In genomic region chr3:106428565-106428994, GRCh38 we compare ENCODE assay signal across 10 cellular contexts.
DNase-seq lines count a peak whose midpoint lies in the region; TF ChIP-seq lines count a peak whose summit lies in the region.
"Had no signal": no experiment of that assay in that cellular context is flagged by ENCODE, and none has a peak within 500 bp of the region (broad histone marks: within the 10 kb centered on the region; RNA-seq: fewer than 3 reads in every experiment).

No MANE protein-coding gene starts in this region.

- TF ChIP-seq CTCF in AG10803 (conservative IDR thresholded peaks at IDR 0.05; ENCODE audit: low read length) (no peak), astrocyte of the spinal cord (IDR thresholded peaks at IDR 0.05; ENCODE audit: low read depth, low read length) (no peak)

- no peak overlapping the region for H3K4me3 ChIP-seq in AG10803 (ENCODE audit: low read length)
- H3K4me3 ChIP-seq in astrocyte of the spinal cord (ENCODE audit: low read depth, low read length) = no peak overlapping the region
- H3K4me3 ChIP-seq: skin epidermis had no signal

- DNase-seq in AG10803 (ENCODE audit: low read depth) (peak; percentile 100), LHCN-M2 (ENCODE audit: low read depth) (peak; percentile 96), astrocyte of the spinal cord (ENCODE audit: low read depth, low spot score) (peak; percentile 99), myocyte (ENCODE audit: low read depth) (peak; percentile 70), NCI-H1092 treated with DMSO at 0.1 percent for 48 hours (lab: John Stamatoyannopoulos, UW) (no peak), inferior parietal cortex (ENCODE audit: extremely low spot score) (no peak), NCI-H2171 (lab: John Stamatoyannopoulos, UW) (no peak), putamen (ENCODE audit: low spot score) (no peak)
- DNase-seq: NCI-H526 treated with DMSO at 0.1 percent for 48 hours had no signal

- in situ Hi-C loops in astrocyte of the spinal cord (cut with HindIII; ENCODE audit: low sequenced_read_pairs) = no loop called here

Comparison
In these comparisons a context has a peak if more than half of its experiments do, and no peak if none do; other contexts are left out.
1. DNase-seq: peak in AG10803 (single experiment), LHCN-M2 (single experiment), astrocyte of the spinal cord (single experiment) and myocyte (single experiment); none in NCI-H1092 treated with DMSO at 0.1 percent for 48 hours (single experiment), inferior parietal cortex (single experiment), NCI-H2171 (single experiment) and putamen (single experiment).